1 cellular context compared by ENCODE assay signal in genomic region chr2:27211943-27212625, GRCh38.
A peak's percentile ranks its signal among the peaks of the same experiment; 100 is the strongest.
TF ChIP-seq lines count a peak whose summit lies in the region.

Gene ATRAID (plus strand): TSS chr2:27212041. CDS start chr2:27212369, 328 bp downstream.
Gene SLC5A6 (minus strand): TSS chr2:27212268. CDS start chr2:27207650, 4,618 bp downstream.

TF ChIP-seq in K562, 482 proteins besides CTCF, POLR2A, EP300 and RAD21 (continued from another document and continues in another):
- TF ChIP-seq ZBTB12 (CRISPR knock-in tag; IDR thresholded peaks at IDR 0.05) (no peak; the same call in 1 of the 2 replicates), NELFE (IDR thresholded peaks at IDR 0.05; ENCODE audit: insufficient read depth, insufficient read length) (peak; percentile 36), ARID3A (IDR thresholded peaks at IDR 0.05; ENCODE audit: borderline replicate concordance, low read depth, low read length) (no peak), SMARCB1 (IDR thresholded peaks at IDR 0.05; ENCODE audit: insufficient read length, low read depth) (no peak), ATF6 (CRISPR knock-in tag; IDR thresholded peaks at IDR 0.05) (0 out of 2 replicates have a peak, but pooled peaks have one; percentile 84), CHCHD3 (CRISPR knock-in tag; IDR thresholded peaks at IDR 0.05) (no peak), CBFA2T3 (IDR thresholded peaks at IDR 0.05) (no peak), ZNF445 (CRISPR knock-in tag; IDR thresholded peaks at IDR 0.05; ENCODE audit: low read depth) (no peak), ZBTB2 (IDR thresholded peaks at IDR 0.05) (no peak), E2F6 (IDR thresholded peaks at IDR 0.05; ENCODE audit: borderline replicate concordance in 1 of 2, extremely low read depth in 1 of 2, insufficient read depth in 1 of 2, insufficient read length in 1 of 2, low read depth in 1 of 2, low read length in 1 of 2, poor library complexity in 1 of 2, severe bottlenecking in 1 of 2) (no peak), PBX2 (CRISPR knock-in tag; IDR thresholded peaks at IDR 0.05; ENCODE audit: low read depth) (no peak), PBX2 (tag; conservative IDR thresholded peaks at IDR 0.05; ENCODE audit: low read depth) (no peak), ZBTB1 (CRISPR knock-in tag; IDR thresholded peaks at IDR 0.05; ENCODE audit: borderline replicate concordance, low read depth) (no peak), CBFA2T2 (conservative IDR thresholded peaks at IDR 0.05) (no peak), TFAP4 (CRISPR knock-in tag; IDR thresholded peaks at IDR 0.05; ENCODE audit: borderline replicate concordance) (peak; percentile 68), MTA3 (IDR thresholded peaks at IDR 0.05; ENCODE audit: borderline replicate concordance) (peak; percentile 85), GATAD2A (IDR thresholded peaks at IDR 0.05) (no peak), ZBTB17 (CRISPR knock-in tag; IDR thresholded peaks at IDR 0.05) (peak; percentile 27; the same call in 1 of the 2 replicates), MITF (IDR thresholded peaks at IDR 0.05) (no peak), TBL1XR1 (IDR thresholded peaks at IDR 0.05; ENCODE audit: low read length in 2 of 2) (no peak), ZNF318 (IDR thresholded peaks at IDR 0.05; ENCODE audit: borderline replicate concordance in 1 of 2, low read depth in 1 of 2) (no peak), EP400 (IDR thresholded peaks at IDR 0.05) (peak; percentile 90), KLF6 (CRISPR knock-in tag; IDR thresholded peaks at IDR 0.05; ENCODE audit: borderline replicate concordance) (no peak), ZFP36 (IDR thresholded peaks at IDR 0.05; ENCODE audit: low read depth, low read length, partially characterized antibody) (no peak), ZNF12 (CRISPR knock-in tag; IDR thresholded peaks at IDR 0.05) (no peak; the same call in 1 of the 2 replicates), ZNF592 (IDR thresholded peaks at IDR 0.05) (no peak), BACH1 (tag; IDR thresholded peaks at IDR 0.05) (no peak)
